Comparison of ENCODE assay signal across 29 cellular contexts in genomic region chr15:75227663-75228280, GRCh38. TPM values are rescaled to one million over a fixed set of nuclear protein-coding genes. Genes with fewer than 3 reads are reported as not detected.
"Had no signal": no experiment of that assay in that cellular context is flagged by ENCODE, and none has a peak within 500 bp of the region (broad histone marks: within the 10 kb centered on the region; RNA-seq: fewer than 3 reads in every experiment).

No MANE protein-coding gene starts in this region.

- H3K4me1 Mint-ChIP-seq: immature natural killer cell, mesothelial cell of epicardium had no signal

- H3K4me3 ChIP-seq: left lung, pancreas, smooth muscle cell, thoracic aorta had no signal

- H3K4me3 Mint-ChIP-seq: activated T-cell treated with anti-CD3 and anti-CD28 coated beads, Interleukin-2, amount 50 U/mL, for 24 hours; dendritic cell treated with granulocyte-macrophage colony-stimulating factor and Interleukin-4, amounts not matched to agents 40 ng/mL and 50 ng/mL, for 4 days; immature natural killer cell; mesothelial cell of epicardium; natural killer cell treated with Interleukin-12 subunit alpha and Interleukin-12 subunit beta and Interleukin-15 and Interleukin-18, amount 100 ng/mL, for 72 hours; stimulated activated naive B cell treated with anti-CD40 and anti-IgM and Interleukin-4, amounts not matched to agents 10 μg/mL and 1 μg/mL and 100 μg/mL, for 72 hours; type B pancreatic cell had no signal

- H3K36me3 Mint-ChIP-seq: immature natural killer cell; mesothelial cell of epicardium; natural killer cell treated with Interleukin-12 subunit alpha and Interleukin-12 subunit beta and Interleukin-15 and Interleukin-18, amount 100 ng/mL, for 72 hours; type B pancreatic cell had no signal

- H3K4me1 ChIP-seq: left lung, pancreas had no signal

- H3K9me3 ChIP-seq: left lung, neutrophil, pancreas, thoracic aorta had no signal

- DNase-seq: activated CD4-positive, alpha-beta T cell treated with anti-CD3 and anti-CD28 coated beads, Interleukin-2, amount 50 U/mL, for 4 hours; activated CD8-positive, alpha-beta memory T cell treated with anti-CD3 and anti-CD28 coated beads for 24 hours; activated CD8-positive, alpha-beta memory T cell treated with anti-CD3 and anti-CD28 coated beads, Interleukin-2, amount 50 U/mL, for 4 hours; activated naive CD4-positive, alpha-beta T cell treated with Interleukin-2 at 50 U/mL for 16 hours; activated T-cell treated with anti-CD3 and anti-CD28 coated beads, Interleukin-2, amount 50 U/mL, for 24 hours; amygdala; effector CD4-positive, alpha-beta T cell; erythroblast; foreskin fibroblast; immature natural killer cell; kidney glomerular epithelial cell; mammary epithelial cell; stimulated activated CD4-positive, alpha-beta T cell treated with anti-CD3 and anti-CD28 coated beads, Interleukin-2, amount 100 ng/mL, for 48 hours; stimulated activated CD8-positive, alpha-beta memory T cell treated with anti-CD3 and anti-CD28 coated beads, Interleukin-4, amount 100 ng/mL, for 48 hours; stimulated activated naive B cell treated with anti-CD40 and anti-IgM and Interleukin-4, amounts not matched to agents 10 μg/mL and 1 μg/mL and 100 μg/mL, for 72 hours had no signal

- H3K36me3 ChIP-seq: left lung, neutrophil, pancreas, thoracic aorta had no signal

- H3K27ac Mint-ChIP-seq: activated T-cell treated with anti-CD3 and anti-CD28 coated beads, Interleukin-2, amount 50 U/mL, for 24 hours; dendritic cell treated with granulocyte-macrophage colony-stimulating factor and Interleukin-4, amounts not matched to agents 40 ng/mL and 50 ng/mL, for 4 days; immature natural killer cell; mesothelial cell of epicardium; natural killer cell treated with Interleukin-12 subunit alpha and Interleukin-12 subunit beta and Interleukin-15 and Interleukin-18, amount 100 ng/mL, for 72 hours; stimulated activated naive B cell treated with anti-CD40 and anti-IgM and Interleukin-4, amounts not matched to agents 10 μg/mL and 1 μg/mL and 100 μg/mL, for 72 hours; type B pancreatic cell had no signal

- H3K9me3 Mint-ChIP-seq: activated T-cell treated with anti-CD3 and anti-CD28 coated beads, Interleukin-2, amount 50 U/mL, for 24 hours; dendritic cell treated with granulocyte-macrophage colony-stimulating factor and Interleukin-4, amounts not matched to agents 40 ng/mL and 50 ng/mL, for 4 days; immature natural killer cell; mesothelial cell of epicardium; natural killer cell treated with Interleukin-12 subunit alpha and Interleukin-12 subunit beta and Interleukin-15 and Interleukin-18, amount 100 ng/mL, for 72 hours; stimulated activated naive B cell treated with anti-CD40 and anti-IgM and Interleukin-4, amounts not matched to agents 10 μg/mL and 1 μg/mL and 100 μg/mL, for 72 hours; type B pancreatic cell had no signal

- H3K27ac ChIP-seq: left lung, neutrophil, pancreas, thoracic aorta, VCaP had no signal

- ATAC-seq: left lung; natural killer cell treated with Interleukin-12 subunit alpha and Interleukin-12 subunit beta and Interleukin-15 and Interleukin-18, amount 100 ng/mL, for 72 hours; pancreas; sciatic nerve; SK-N-SH treated with all-trans-retinoic acid at 6 μM for 48 hours; stimulated activated naive B cell treated with anti-CD40 and anti-IgM and Interleukin-4, amounts not matched to agents 10 μg/mL and 1 μg/mL and 100 μg/mL, for 72 hours had no signal

- H3K27me3 ChIP-seq: left lung, neutrophil, pancreas had no signal

RNA-seq across cellular contexts. Expression of gene GOLGA6C, which starts 30.4 kb away (rescaled TPM):
- total RNA-seq: fibroblast of lung; left lung; mammary epithelial cell; pancreas; sciatic nerve; smooth muscle cell; T-helper 2 cell treated with Interferon-gamma antibody and Interleukin-4, amounts not matched to agents 100 ng/mL and 5 ng/mL, for 36 hours had no signal
- polyA plus RNA-seq: fibroblast of lung, immature natural killer cell, mammary epithelial cell, pancreas, smooth muscle cell had no signal

RNA-seq across cellular contexts. Expression of gene GOLGA6D, which starts 54.9 kb away (rescaled TPM):
- total RNA-seq: left lung; mammary epithelial cell; mesothelial cell of epicardium; natural killer cell treated with Interleukin-12 subunit alpha and Interleukin-12 subunit beta and Interleukin-15 and Interleukin-18, amount 100 ng/mL, for 72 hours; T-helper 2 cell treated with Interferon-gamma antibody and Interleukin-4, amounts not matched to agents 100 ng/mL and 5 ng/mL, for 36 hours; thoracic aorta had no signal
- polyA plus RNA-seq: fibroblast of lung, immature natural killer cell, mammary epithelial cell, pancreas, smooth muscle cell had no signal
